16 cellular contexts compared by ENCODE assay signal in genomic region chr9:135082536-135082935, GRCh38. TPM values are rescaled to one million over a fixed set of nuclear protein-coding genes. Genes with fewer than 3 reads are reported as not detected.
A peak's percentile ranks its signal among the peaks of the same experiment; 100 is the strongest.
DNase-seq lines count a peak whose midpoint lies in the region; FAIRE-seq and TF ChIP-seq lines count a peak whose summit lies in the region.
"Had no signal": no experiment of that assay in that cellular context is flagged by ENCODE, and none has a peak within 500 bp of the region (broad histone marks: within the 10 kb centered on the region; RNA-seq: fewer than 3 reads in every experiment).

No MANE protein-coding gene starts in this region.

- H3K27ac ChIP-seq in kidney (ENCODE audit: low read depth in 2 of 2, low read length in 2 of 2), result no peak overlapping the region
- H3K27ac ChIP-seq: 22Rv1 had no signal

- no peaks in the 10 kb centered on the region for H3K9me3 ChIP-seq in kidney (ENCODE audit: control insufficient read depth in 1 of 2, low read length in 2 of 2)
- H3K9me3 ChIP-seq: Caco-2 had no signal

- FAIRE-seq in kidney (lab: Jason Lieb, UNC), result no peak
- FAIRE-seq: GM12892 had no signal

- no peak overlapping the region for H3K9ac ChIP-seq in kidney (ENCODE audit: low read length in 2 of 2)

- TF ChIP-seq CTCF in kidney (IDR thresholded peaks at IDR 0.05; ENCODE audit: borderline replicate concordance, extremely low read depth, insufficient read depth), result no peak

- H3K4me1 ChIP-seq in kidney (ENCODE audit: control insufficient read depth in 1 of 2, insufficient read depth in 1 of 2, low read depth in 1 of 2, low read length in 2 of 2), result peaks cover 0 to 4% of the 10 kb centered on the region in 2 donors
- H3K4me1 ChIP-seq: Caco-2 had no signal

- peak; percentile 22 for DNase-seq in NCI-H2171 treated with DMSO at 0.1 percent for 48 hours (lab: John Stamatoyannopoulos, UW)
- DNase-seq in NCI-H2171 (lab: John Stamatoyannopoulos, UW), result no peak
- peak; percentile 53 for DNase-seq in kidney
- DNase-seq in posterior vena cava (ENCODE audit: low spot score), result peak; percentile 64
- no peak for DNase-seq in NCI-H82 (lab: John Stamatoyannopoulos, UW)
- no peak for DNase-seq in activated T-cell treated with anti-CD3 and anti-CD28 coated beads, Interleukin-2, amount 50 U/mL, for 48 hours
- no peak for DNase-seq in HEK293T (ENCODE audit: extremely low spot score)
- DNase-seq: Caco-2; CD8-positive, alpha-beta memory T cell; DND-41; GDM1; GOT3; H9 had no signal

- intact Hi-C loops in kidney (cut with DNase I), result loop anchor here (5.0 kb wide), 1 partner anchor 330 kb away; no protein-coding TSS in a partner anchor
- intact Hi-C loops in posterior vena cava (cut with DNase I), result loop anchor here in 1 of 2 donors (10.0 kb wide), 1 partner anchor 298 kb away; no protein-coding TSS in a partner anchor

- H3K4me3 ChIP-seq in kidney (ENCODE audit: low read length in 2 of 2), result no peak overlapping the region

- CTCF ChIA-PET in HEK293T (lab: Yijun Ruan, JAX), result no interaction called here

- H3K36me3 ChIP-seq in kidney (ENCODE audit: control insufficient read depth in 1 of 2, insufficient read depth in 2 of 2, low read length in 2 of 2), result no peaks in the 10 kb centered on the region

- POLR2A ChIA-PET in HEK293T (lab: Yijun Ruan, JAX), result no interaction called here

TF ChIP-seq in HEK293T, 16 proteins besides CTCF, POLR2A, EP300 and RAD21:
- TF ChIP-seq FOXK2 (IDR thresholded peaks at IDR 0.05) (no peak), NFRKB (IDR thresholded peaks at IDR 0.05) (no peak), TARDBP (IDR thresholded peaks at IDR 0.05) (no peak), FOXA1 (IDR thresholded peaks at IDR 0.05) (no peak), LEF1 (IDR thresholded peaks at IDR 0.05; ENCODE audit: borderline replicate concordance) (no peak), ARNT (IDR thresholded peaks at IDR 0.05) (no peak), L3MBTL2 (conservative IDR thresholded peaks at IDR 0.05) (no peak), ZNF384 (IDR thresholded peaks at IDR 0.05) (no peak)

RNA-seq across cellular contexts. Expression of gene OLFM1, which starts 4.9 kb away (rescaled TPM):
- total RNA-seq in kidney (33.7 TPM), posterior vena cava (10 to 100 TPM; 29.2 to 38.2 TPM)
- 2.9 TPM for polyA plus RNA-seq in kidney (ENCODE audit: insufficient read depth, low read depth, low replicate concordance)
- total RNA-seq: Caco-2; CD8-positive, alpha-beta memory T cell; HT-29 had no signal
- polyA plus RNA-seq: CD8-positive, alpha-beta memory T cell had no signal

Comparison
In these comparisons a context has a peak if more than half of its experiments do, and no peak if none do; other contexts are left out.
1. DNase-seq: peak in NCI-H2171 treated with DMSO at 0.1 percent for 48 hours (single experiment), kidney (single experiment) and posterior vena cava (single experiment); none in NCI-H2171 (single experiment), NCI-H82 (single experiment), activated T-cell treated with anti-CD3 and anti-CD28 coated beads, Interleukin-2, amount 50 U/mL, for 48 hours (0 of 2) and HEK293T (single experiment).